18 cellular contexts compared by ENCODE assay signal in the genomic region with DNA sequence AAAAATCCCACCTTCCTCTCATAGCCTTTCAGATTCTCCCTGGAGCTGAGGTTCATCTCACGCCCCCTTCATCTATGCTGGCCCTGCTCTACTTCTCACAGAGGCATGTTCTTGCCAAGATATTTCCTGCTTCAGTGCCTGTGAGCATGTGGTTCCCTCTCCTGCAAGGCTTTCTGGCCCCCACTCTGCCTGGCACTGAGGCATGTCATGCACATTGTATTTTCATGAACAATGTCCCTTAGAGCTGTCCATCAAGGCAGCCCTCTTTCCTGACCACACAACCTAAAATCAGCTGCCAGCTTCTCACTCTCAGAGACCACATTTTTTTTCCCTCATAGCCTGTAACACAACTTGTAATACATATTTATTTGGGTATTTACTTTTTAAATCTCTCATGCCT. TPM values are rescaled to one million over a fixed set of nuclear protein-coding genes. Genes with fewer than 3 reads are reported as not detected.
DNase-seq lines count a peak whose midpoint lies in the region; ATAC-seq and TF ChIP-seq lines count a peak whose summit lies in the region.
"Had no signal": no experiment of that assay in that cellular context is flagged by ENCODE, and none has a peak within 500 bp of the region (broad histone marks: within the 10 kb centered on the region; RNA-seq: fewer than 3 reads in every experiment).

No MANE protein-coding gene starts in this region.

- no peak overlapping the region for H3K27ac Mint-ChIP-seq in GM23338
- H3K27ac Mint-ChIP-seq: activated CD4-positive, alpha-beta T cell treated with anti-CD3 and anti-CD28 coated beads for 36 hours; activated naive CD8-positive, alpha-beta T cell; activated T-helper 1 cell treated with anti-CD3 and anti-CD28 coated beads, Interleukin-12 subunit alpha, Interleukin-12 subunit beta, Interleukin-2, Interleukin-4 antibody, amounts not matched to agents 30 ng/mL and 10 ng/mL and 1 ng/mL, durations not matched to agents 14 hours and 24 hours and 36 hours had no signal

- no peak for TF ChIP-seq EP300 in esophagus muscularis mucosa (IDR thresholded peaks at IDR 0.05)

- no peak overlapping the region for H3K4me2 ChIP-seq in GM23338

- WGBS in esophagus muscularis mucosa = 68% methylated on average over 1 of the region's 1 CpG

- H3K9me3 ChIP-seq in esophagus muscularis mucosa = no peaks in the 10 kb centered on the region
- H3K9me3 ChIP-seq: Caco-2, colonic mucosa had no signal

- H3K4me1 ChIP-seq in esophagus muscularis mucosa (peaks cover 0 to 14% (median 7%) of the 10 kb centered on the region in 4 donors), GM23338 (ENCODE audit: insufficient read depth) (no peaks in the 10 kb centered on the region)
- H3K4me1 ChIP-seq: colonic mucosa had no signal

- intact Hi-C loops in esophagus muscularis mucosa (cut with DNase I) = no loop called here

- H3K27ac ChIP-seq in esophagus muscularis mucosa (replicated peaks in 1 of 4) (no peak overlapping the region), GM23338 (ENCODE audit: low read depth) (no peak overlapping the region)

- no peak for TF ChIP-seq CTCF in esophagus muscularis mucosa (IDR thresholded peaks at IDR 0.05)
- TF ChIP-seq CTCF in GM23338 (conservative IDR thresholded peaks at IDR 0.05; ENCODE audit: low read depth in 2 of 2) = no peak

- TF ChIP-seq POLR2A in esophagus muscularis mucosa (IDR thresholded peaks at IDR 0.05; ENCODE audit: low read depth) = no peak

- H3K79me2 ChIP-seq in GM23338 (replicated peaks; ENCODE audit: insufficient read depth) = no peaks in the 10 kb centered on the region

- H3K4me1 Mint-ChIP-seq in GM23338 = peaks cover 4% of the 10 kb centered on the region
- H3K4me1 Mint-ChIP-seq: stimulated activated effector memory CD8-positive, alpha-beta T cell treated with anti-CD3 and anti-CD28 coated beads, Interleukin-12 subunit alpha, Interleukin-12 subunit beta, amount 100 ng/mL, for 72 hours had no signal

- H3F3A ChIP-seq in GM23338 (replicated peaks; ENCODE audit: low read depth) = no peaks in the 10 kb centered on the region

- no peak overlapping the region for H2AFZ ChIP-seq in GM23338

- no peaks in the 10 kb centered on the region for H3K36me3 ChIP-seq in esophagus muscularis mucosa
- H3K36me3 ChIP-seq in GM23338 (ENCODE audit: insufficient read depth) = no peaks in the 10 kb centered on the region
- H3K36me3 ChIP-seq: colonic mucosa had no signal

- ATAC-seq in GM23338 = no peak
- ATAC-seq: activated CD4-positive, alpha-beta T cell treated with anti-CD3 and anti-CD28 coated beads for 36 hours; right cardiac atrium had no signal

- no peaks in the 10 kb centered on the region for H3K9me3 Mint-ChIP-seq in GM23338
- H3K9me3 Mint-ChIP-seq: activated T-helper 1 cell treated with anti-CD3 and anti-CD28 coated beads, Interleukin-12 subunit alpha, Interleukin-12 subunit beta, Interleukin-2, Interleukin-4 antibody, amounts not matched to agents 30 ng/mL and 10 ng/mL and 1 ng/mL, durations not matched to agents 14 hours and 24 hours and 36 hours; stimulated activated effector memory CD8-positive, alpha-beta T cell treated with anti-CD3 and anti-CD28 coated beads, Interleukin-12 subunit alpha, Interleukin-12 subunit beta, amount 100 ng/mL, for 72 hours had no signal

- H3K27me3 Mint-ChIP-seq in GM23338 (ENCODE audit: insufficient read depth, low read depth, poor library complexity) = peaks cover 2% of the 10 kb centered on the region
- H3K27me3 Mint-ChIP-seq: activated CD4-positive, alpha-beta T cell treated with anti-CD3 and anti-CD28 coated beads for 36 hours had no signal

- no peaks in the 10 kb centered on the region for H3K9me2 ChIP-seq in GM23338 (ENCODE audit: insufficient read depth)

- no peaks in the 10 kb centered on the region for H4K20me1 ChIP-seq in GM23338 (replicated peaks; ENCODE audit: insufficient read depth)

- no peaks in the 10 kb centered on the region for H3K27me3 ChIP-seq in esophagus muscularis mucosa
- no peaks in the 10 kb centered on the region for H3K27me3 ChIP-seq in GM23338 (ENCODE audit: insufficient read depth)
- H3K27me3 ChIP-seq: colonic mucosa had no signal

- H3K4me3 ChIP-seq in esophagus muscularis mucosa (no peak overlapping the region), GM23338 (no peak overlapping the region)
- H3K4me3 ChIP-seq: colonic mucosa had no signal

- no peaks in the 10 kb centered on the region for H3K36me3 Mint-ChIP-seq in GM23338 (ENCODE audit: low read depth)
- H3K36me3 Mint-ChIP-seq: activated naive CD8-positive, alpha-beta T cell; stimulated activated effector memory CD8-positive, alpha-beta T cell treated with anti-CD3 and anti-CD28 coated beads, Interleukin-12 subunit alpha, Interleukin-12 subunit beta, amount 100 ng/mL, for 72 hours had no signal

- peak; percentile 96 for DNase-seq in DMS79 (lab: John Stamatoyannopoulos, UW)
- DNase-seq in NCI-H345 (lab: John Stamatoyannopoulos, UW) = peak; percentile 42
- peak; percentile 55 for DNase-seq in esophagus muscularis mucosa (ENCODE audit: extremely low spot score)
- DNase-seq in pons (ENCODE audit: low spot score) = peak; percentile 26
- DNase-seq in GM23338 (ENCODE audit: low spot score) = no peak
- DNase-seq in iPS-NIHi11 (ENCODE audit: low spot score) = no peak
- DNase-seq in activated CD4-positive, CD25-positive, alpha-beta regulatory T cell (lab: John Stamatoyannopoulos, UW) = no peak
- DNase-seq: activated CD4-positive, alpha-beta T cell treated with anti-CD3 and anti-CD28 coated beads for 36 hours; colonic mucosa; foreskin fibroblast; midbrain; NCI-H1436 treated with DMSO at 0.1 percent for 48 hours; right cardiac atrium; stimulated activated CD4-positive, alpha-beta T cell treated with anti-CD3 and anti-CD28 coated beads, Interleukin-15, amount 100 ng/mL, for 24 hours had no signal

- H3K4me3 Mint-ChIP-seq in GM23338 = no peak overlapping the region
- H3K4me3 Mint-ChIP-seq: activated CD4-positive, alpha-beta T cell treated with anti-CD3 and anti-CD28 coated beads for 36 hours; activated naive CD8-positive, alpha-beta T cell; activated T-helper 1 cell treated with anti-CD3 and anti-CD28 coated beads, Interleukin-12 subunit alpha, Interleukin-12 subunit beta, Interleukin-2, Interleukin-4 antibody, amounts not matched to agents 30 ng/mL and 10 ng/mL and 1 ng/mL, durations not matched to agents 14 hours and 24 hours and 36 hours; stimulated activated effector memory CD8-positive, alpha-beta T cell treated with anti-CD3 and anti-CD28 coated beads, Interleukin-12 subunit alpha, Interleukin-12 subunit beta, amount 100 ng/mL, for 72 hours had no signal

TF ChIP-seq in GM23338, 12 proteins besides CTCF, POLR2A, EP300 and RAD21 (continues in another document):
- TF ChIP-seq, protein P1, sequence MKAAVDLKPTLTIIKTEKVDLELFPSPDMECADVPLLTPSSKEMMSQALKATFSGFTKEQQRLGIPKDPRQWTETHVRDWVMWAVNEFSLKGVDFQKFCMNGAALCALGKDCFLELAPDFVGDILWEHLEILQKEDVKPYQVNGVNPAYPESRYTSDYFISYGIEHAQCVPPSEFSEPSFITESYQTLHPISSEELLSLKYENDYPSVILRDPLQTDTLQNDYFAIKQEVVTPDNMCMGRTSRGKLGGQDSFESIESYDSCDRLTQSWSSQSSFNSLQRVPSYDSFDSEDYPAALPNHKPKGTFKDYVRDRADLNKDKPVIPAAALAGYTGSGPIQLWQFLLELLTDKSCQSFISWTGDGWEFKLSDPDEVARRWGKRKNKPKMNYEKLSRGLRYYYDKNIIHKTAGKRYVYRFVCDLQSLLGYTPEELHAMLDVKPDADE (IDR thresholded peaks at IDR 0.05) = no peak

RNA-seq across cellular contexts. Expression of a gene that starts 18.0 kb away (rescaled TPM):
- 1 to 10 TPM in 3 of 4 donors, under 1 TPM in 1; 0.97 to 5.3 (median 3.0) TPM for total RNA-seq in esophagus muscularis mucosa
- 54.7 and 56.0 TPM in 2 replicates for total RNA-seq in GM23338 (2014; rRNA removed; shearing (Covaris generic))
- 23.2 and 24.3 TPM in 2 replicates for polyA plus RNA-seq in GM23338 (2016; fragmentation: Nextera tagmentation; extraction: Ambion mirVana)

Comparison
In these comparisons a context has a peak if more than half of its experiments do, and no peak if none do; other contexts are left out.
1. DNase-seq: peak in DMS79 (single experiment), NCI-H345 (single experiment), esophagus muscularis mucosa (single experiment) and pons (single experiment); none in GM23338 (single experiment), iPS-NIHi11 (single experiment) and activated CD4-positive, CD25-positive, alpha-beta regulatory T cell (0 of 4).